In the genomic region with DNA sequence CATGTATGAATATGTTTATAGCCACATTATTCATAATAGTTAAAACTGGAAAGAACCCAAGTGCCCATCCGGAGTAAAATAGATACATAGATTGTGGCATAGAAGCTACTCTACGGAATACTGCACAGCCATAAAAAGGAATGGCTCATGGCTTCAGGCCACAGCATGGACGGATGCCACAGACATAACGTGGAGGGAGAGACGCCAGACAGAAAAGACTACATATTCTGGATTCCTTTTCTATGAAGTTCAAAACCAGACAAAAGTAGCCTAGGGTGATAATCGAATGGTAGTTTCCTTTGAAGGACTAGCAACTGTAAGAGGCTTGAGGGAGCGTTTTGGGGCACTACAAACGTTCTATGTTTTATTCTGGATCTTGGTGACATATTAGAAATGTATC, we compare ENCODE assay signal across 10 cellular contexts. TPM values are rescaled to one million over a fixed set of nuclear protein-coding genes. Genes with fewer than 3 reads are reported as not detected.
"Had no signal": no experiment of that assay in that cellular context is flagged by ENCODE, and none has a peak within 500 bp of the region (broad histone marks: within the 10 kb centered on the region; RNA-seq: fewer than 3 reads in every experiment).

No MANE protein-coding gene starts in this region.

- H3K27ac Mint-ChIP-seq: IgD-negative memory B cell had no signal

- DNase-seq: IMR-90, KBM-7, KG1 had no signal

- H3K4me3 Mint-ChIP-seq: IgD-negative memory B cell had no signal

- H3K4me2 ChIP-seq: KMS-11 had no signal

- H3K36me3 Mint-ChIP-seq: IgD-negative memory B cell had no signal

- H3K9me3 Mint-ChIP-seq: IgD-negative memory B cell had no signal

- ATAC-seq: HepG2, K562 had no signal

- H3K27me3 Mint-ChIP-seq: IgD-negative memory B cell had no signal

- H3K4me1 Mint-ChIP-seq: IgD-negative memory B cell had no signal

- H3K27ac ChIP-seq: HL-60, KMS-11 had no signal

- H3K4me3 ChIP-seq: K562 had no signal

- H3K9ac ChIP-seq: KMS-11 had no signal

RNA-seq across cellular contexts. Expression of a gene that starts 58.9 kb away (rescaled TPM):
- total RNA-seq: HepG2, HT-29, HT1080, IMR-90, K562 had no signal
- polyA plus RNA-seq: HepG2, IgD-negative memory B cell, IMR-90, K562 had no signal
